Comparison of ENCODE assay signal across 1 cellular context in the genomic region with DNA sequence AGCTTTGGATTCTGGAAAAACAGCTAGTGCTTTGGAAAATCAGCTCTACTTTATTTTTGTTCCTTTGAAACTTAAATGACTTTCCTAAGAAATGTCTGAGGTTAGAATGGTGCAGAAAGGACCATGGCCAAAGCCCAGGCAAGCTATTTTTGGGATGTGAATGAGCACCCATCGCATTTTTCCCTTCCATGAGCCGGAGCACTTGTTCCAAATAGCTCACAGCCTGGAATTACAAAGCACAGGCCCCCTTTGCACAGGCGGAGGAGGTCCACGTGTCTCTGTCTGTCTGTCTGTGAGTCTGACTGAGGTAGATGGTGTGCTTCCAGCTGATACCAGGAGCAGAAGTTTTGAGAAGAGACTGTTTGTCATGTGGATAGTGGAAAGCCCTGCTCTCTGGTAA.
TF ChIP-seq lines count a peak whose summit lies in the region.

No MANE protein-coding gene starts in this region.

TF ChIP-seq in GM12878, 131 proteins besides CTCF, POLR2A, EP300 and RAD21:
- TF ChIP-seq ZSCAN29 (IDR thresholded peaks at IDR 0.05) (no peak), SUPT20H (IDR thresholded peaks at IDR 0.05; ENCODE audit: borderline replicate concordance, control insufficient read depth, low read depth, low read length) (no peak), YBX1 (IDR thresholded peaks at IDR 0.05) (no peak), MYB (IDR thresholded peaks at IDR 0.05; ENCODE audit: borderline replicate concordance, low read depth, low read length) (no peak), ZNF217 (IDR thresholded peaks at IDR 0.05) (no peak), E2F4 (IDR thresholded peaks at IDR 0.05; ENCODE audit: low read depth, low read length) (no peak), ZNF622 (IDR thresholded peaks at IDR 0.05) (no peak), ZBED1 (IDR thresholded peaks at IDR 0.05; ENCODE audit: borderline replicate concordance) (no peak), TCF3 (IDR thresholded peaks at IDR 0.05; ENCODE audit: borderline replicate concordance, insufficient read depth, low read depth, low read length) (no peak), ZNF207 (IDR thresholded peaks at IDR 0.05; ENCODE audit: borderline replicate concordance) (no peak), RCOR1 (conservative IDR thresholded peaks at IDR 0.05; ENCODE audit: low read depth, low read length) (no peak), SIX5 (IDR thresholded peaks at IDR 0.05; ENCODE audit: low read depth, low read length, severe bottlenecking) (no peak), KDM1A (IDR thresholded peaks at IDR 0.05; ENCODE audit: borderline replicate concordance) (no peak)
- TF ChIP-seq, protein P1, sequence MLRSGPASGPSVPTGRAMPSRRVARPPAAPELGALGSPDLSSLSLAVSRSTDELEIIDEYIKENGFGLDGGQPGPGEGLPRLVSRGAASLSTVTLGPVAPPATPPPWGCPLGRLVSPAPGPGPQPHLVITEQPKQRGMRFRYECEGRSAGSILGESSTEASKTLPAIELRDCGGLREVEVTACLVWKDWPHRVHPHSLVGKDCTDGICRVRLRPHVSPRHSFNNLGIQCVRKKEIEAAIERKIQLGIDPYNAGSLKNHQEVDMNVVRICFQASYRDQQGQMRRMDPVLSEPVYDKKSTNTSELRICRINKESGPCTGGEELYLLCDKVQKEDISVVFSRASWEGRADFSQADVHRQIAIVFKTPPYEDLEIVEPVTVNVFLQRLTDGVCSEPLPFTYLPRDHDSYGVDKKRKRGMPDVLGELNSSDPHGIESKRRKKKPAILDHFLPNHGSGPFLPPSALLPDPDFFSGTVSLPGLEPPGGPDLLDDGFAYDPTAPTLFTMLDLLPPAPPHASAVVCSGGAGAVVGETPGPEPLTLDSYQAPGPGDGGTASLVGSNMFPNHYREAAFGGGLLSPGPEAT (IDR thresholded peaks at IDR 0.05; ENCODE audit: low read depth), result no peak
- TF ChIP-seq, protein P2, sequence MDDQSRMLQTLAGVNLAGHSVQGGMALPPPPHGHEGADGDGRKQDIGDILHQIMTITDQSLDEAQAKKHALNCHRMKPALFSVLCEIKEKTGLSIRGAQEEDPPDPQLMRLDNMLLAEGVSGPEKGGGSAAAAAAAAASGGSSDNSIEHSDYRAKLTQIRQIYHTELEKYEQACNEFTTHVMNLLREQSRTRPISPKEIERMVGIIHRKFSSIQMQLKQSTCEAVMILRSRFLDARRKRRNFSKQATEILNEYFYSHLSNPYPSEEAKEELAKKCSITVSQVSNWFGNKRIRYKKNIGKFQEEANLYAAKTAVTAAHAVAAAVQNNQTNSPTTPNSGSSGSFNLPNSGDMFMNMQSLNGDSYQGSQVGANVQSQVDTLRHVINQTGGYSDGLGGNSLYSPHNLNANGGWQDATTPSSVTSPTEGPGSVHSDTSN (IDR thresholded peaks at IDR 0.05; ENCODE audit: insufficient replicate concordance, low read depth, low read length), result no peak
- TF ChIP-seq, protein P3, sequence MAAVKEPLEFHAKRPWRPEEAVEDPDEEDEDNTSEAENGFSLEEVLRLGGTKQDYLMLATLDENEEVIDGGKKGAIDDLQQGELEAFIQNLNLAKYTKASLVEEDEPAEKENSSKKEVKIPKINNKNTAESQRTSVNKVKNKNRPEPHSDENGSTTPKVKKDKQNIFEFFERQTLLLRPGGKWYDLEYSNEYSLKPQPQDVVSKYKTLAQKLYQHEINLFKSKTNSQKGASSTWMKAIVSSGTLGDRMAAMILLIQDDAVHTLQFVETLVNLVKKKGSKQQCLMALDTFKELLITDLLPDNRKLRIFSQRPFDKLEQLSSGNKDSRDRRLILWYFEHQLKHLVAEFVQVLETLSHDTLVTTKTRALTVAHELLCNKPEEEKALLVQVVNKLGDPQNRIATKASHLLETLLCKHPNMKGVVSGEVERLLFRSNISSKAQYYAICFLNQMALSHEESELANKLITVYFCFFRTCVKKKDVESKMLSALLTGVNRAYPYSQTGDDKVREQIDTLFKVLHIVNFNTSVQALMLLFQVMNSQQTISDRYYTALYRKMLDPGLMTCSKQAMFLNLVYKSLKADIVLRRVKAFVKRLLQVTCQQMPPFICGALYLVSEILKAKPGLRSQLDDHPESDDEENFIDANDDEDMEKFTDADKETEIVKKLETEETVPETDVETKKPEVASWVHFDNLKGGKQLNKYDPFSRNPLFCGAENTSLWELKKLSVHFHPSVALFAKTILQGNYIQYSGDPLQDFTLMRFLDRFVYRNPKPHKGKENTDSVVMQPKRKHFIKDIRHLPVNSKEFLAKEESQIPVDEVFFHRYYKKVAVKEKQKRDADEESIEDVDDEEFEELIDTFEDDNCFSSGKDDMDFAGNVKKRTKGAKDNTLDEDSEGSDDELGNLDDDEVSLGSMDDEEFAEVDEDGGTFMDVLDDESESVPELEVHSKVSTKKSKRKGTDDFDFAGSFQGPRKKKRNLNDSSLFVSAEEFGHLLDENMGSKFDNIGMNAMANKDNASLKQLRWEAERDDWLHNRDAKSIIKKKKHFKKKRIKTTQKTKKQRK (IDR thresholded peaks at IDR 0.05; ENCODE audit: low read depth, low read length), result no peak
TF ChIP-seq in GM12878: peak in this region for 0.
